ENCODE assay signal across 1 cellular context in genomic region chr1:182662121-182662890, GRCh38.
TF ChIP-seq lines count a peak whose summit lies in the region.

No MANE protein-coding gene starts in this region.

TF ChIP-seq in SK-N-SH treated with all-trans-retinoic acid at 6 μM for 48 hours, 23 proteins besides CTCF, POLR2A, EP300 and RAD21 (continued from another document):
- no peak for TF ChIP-seq ZFP30 (CRISPR knock-in tag; IDR thresholded peaks at IDR 0.05)
